Comparison of ENCODE assay signal across 17 cellular contexts in genomic region chr10:79898597-79899325, GRCh38. TPM values are rescaled to one million over a fixed set of nuclear protein-coding genes. Genes with fewer than 3 reads are reported as not detected.
DNase-seq lines count a peak whose midpoint lies in the region; FAIRE-seq and TF ChIP-seq lines count a peak whose summit lies in the region.
"Had no signal": no experiment of that assay in that cellular context is flagged by ENCODE, and none has a peak within 500 bp of the region (broad histone marks: within the 10 kb centered on the region; RNA-seq: fewer than 3 reads in every experiment).

No MANE protein-coding gene starts in this region.

- POLR2A ChIA-PET in AG04449 (lab: Yijun Ruan, JAX), result no interaction called here
- POLR2A ChIA-PET in OCI-LY7 (lab: Charles Lee), result no interaction called here

- intact Hi-C loops in OCI-LY7 (cut with micrococcal nuclease; ENCODE audit: unreplicated experiment), result no loop called here

- H4K20me1 ChIP-seq in OCI-LY7 (ENCODE audit: insufficient read depth, low read length), result no peaks in the 10 kb centered on the region
- no peaks in the 10 kb centered on the region for H4K20me1 ChIP-seq in Karpas-422 (ENCODE audit: insufficient read depth, low read depth, low read length)

- TF ChIP-seq CTCF in AG04449 (IDR thresholded peaks at IDR 0.05; ENCODE audit: insufficient read depth, low read length, missing control alignments) (no peak), fibroblast of villous mesenchyme (IDR thresholded peaks at IDR 0.05; ENCODE audit: insufficient read depth, low read depth, low read length) (no peak), OCI-LY7 (conservative IDR thresholded peaks at IDR 0.05; ENCODE audit: low read length) (no peak)

- no peak overlapping the region for H3K9ac ChIP-seq in Karpas-422 (ENCODE audit: low read length)

- H3K9me2 ChIP-seq in OCI-LY7 (ENCODE audit: insufficient read depth, low read length) (no peaks in the 10 kb centered on the region), Karpas-422 (replicated peaks; ENCODE audit: insufficient read depth, low read length) (no peaks in the 10 kb centered on the region)

- FAIRE-seq in TTC549 (lab: Jason Lieb, UNC), result peak; percentile 15

- no TSS peak for BruUV-seq in OCI-LY7 (replicated peaks; lab: Mats Ljungman, UMichigan)

- CTCF ChIA-PET in AG04449 (lab: Yijun Ruan, JAX), result no interaction called here
- CTCF ChIA-PET in OCI-LY7 (lab: Charles Lee; ENCODE audit: unreplicated experiment), result no interaction called here

- H3K4me1 ChIP-seq in OCI-LY7 (ENCODE audit: insufficient read depth, low read length, poor library complexity, severe bottlenecking), result no peaks in the 10 kb centered on the region
- no peaks in the 10 kb centered on the region for H3K4me1 ChIP-seq in Karpas-422 (ENCODE audit: low read length)
- H3K4me1 ChIP-seq: Caco-2, SJSA1 had no signal

- H3K27ac ChIP-seq in OCI-LY7 (ENCODE audit: low read depth, low read length, poor library complexity, severe bottlenecking) (no peak overlapping the region), Karpas-422 (ENCODE audit: low read length) (no peak overlapping the region)
- H3K27ac ChIP-seq: SJSA1 had no signal

- H3K79me2 ChIP-seq in OCI-LY7 (ENCODE audit: insufficient read depth, low read depth, low read length) (no peaks in the 10 kb centered on the region), Karpas-422 (ENCODE audit: low read length) (no peaks in the 10 kb centered on the region)

- H2AFZ ChIP-seq in OCI-LY7 (ENCODE audit: low read length) (no peak overlapping the region), Karpas-422 (ENCODE audit: low read length) (no peak overlapping the region)

- H3K36me3 ChIP-seq in OCI-LY7 (ENCODE audit: insufficient read depth, low read length) (no peaks in the 10 kb centered on the region), Karpas-422 (ENCODE audit: insufficient read depth, low read length) (no peaks in the 10 kb centered on the region)
- H3K36me3 ChIP-seq: SJSA1 had no signal

- DNase-seq in AG04449 (ENCODE audit: low read depth, low spot score) (peak; percentile 33), GM04503 (ENCODE audit: low read depth) (peak; percentile 51), fibroblast of villous mesenchyme (ENCODE audit: low read depth) (peak; percentile 69), OCI-LY7 (ENCODE audit: low spot score) (no peak), Karpas-422 (no peak)
- no peak for DNase-seq in stimulated activated CD4-positive, alpha-beta T cell treated with anti-CD3 and anti-CD28 coated beads, Interleukin-15, amount 100 ng/mL, for 24 hours
- DNase-seq in stimulated activated CD4-positive, alpha-beta T cell treated with anti-CD3 and anti-CD28 coated beads, Interleukin-4, amount 100 ng/mL, for 4 hours, result no peak
- DNase-seq: Caco-2; CD4-positive, CD25-positive, alpha-beta regulatory T cell; Kasumi-1; NCI-H187 treated with DMSO at 0.1 percent for 48 hours; NCI-H526 treated with DMSO at 0.1 percent for 48 hours had no signal

- H3K4me2 ChIP-seq in OCI-LY7 (ENCODE audit: low read length) (no peak overlapping the region), Karpas-422 (ENCODE audit: low read depth, low read length, poor library complexity, severe bottlenecking) (no peak overlapping the region)

- no peaks in the 10 kb centered on the region for H3K27me3 ChIP-seq in Karpas-422 (ENCODE audit: low read length)
- H3K27me3 ChIP-seq: SJSA1 had no signal

- H3K4me3 ChIP-seq in AG04449 (ENCODE audit: low read depth, low read length), result no peak overlapping the region
- no peak overlapping the region for H3K4me3 ChIP-seq in fibroblast of villous mesenchyme (ENCODE audit: low read depth, low read length)
- H3K4me3 ChIP-seq in OCI-LY7 (ENCODE audit: low read depth, low read length, poor library complexity, severe bottlenecking), result no peak overlapping the region
- no peak overlapping the region for H3K4me3 ChIP-seq in Karpas-422 (ENCODE audit: low read length)
- H3K4me3 ChIP-seq: GM12878, SJSA1 had no signal

- H3K9me3 ChIP-seq in OCI-LY7 (ENCODE audit: low read length) (no peaks in the 10 kb centered on the region), Karpas-422 (ENCODE audit: low read length) (no peaks in the 10 kb centered on the region)
- H3K9me3 ChIP-seq: Caco-2, SJSA1 had no signal

RNA-seq across cellular contexts. Expression of gene SFTPD, which starts 50.1 kb away (rescaled TPM):
- total RNA-seq in fibroblast of villous mesenchyme (not detected in 2 replicates), OCI-LY7 (2022) (not detected in 2 replicates)
- not detected in 2 replicates for total RNA-seq in OCI-LY7 (2014; rRNA removed; shearing (Covaris generic))
- not detected in 2 replicates for total RNA-seq in Karpas-422 (2014; rRNA removed; shearing (Covaris generic); ENCODE audit: low replicate concordance)
- total RNA-seq: A172; CD4-positive, CD25-positive, alpha-beta regulatory T cell; H4 had no signal

Comparison
In these comparisons a context has a peak if more than half of its experiments do, and no peak if none do; other contexts are left out.
1. DNase-seq: peak in AG04449 (single experiment), GM04503 (single experiment) and fibroblast of villous mesenchyme (single experiment); none in stimulated activated CD4-positive, alpha-beta T cell treated with anti-CD3 and anti-CD28 coated beads, Interleukin-15, amount 100 ng/mL, for 24 hours (single experiment), OCI-LY7 (single experiment), stimulated activated CD4-positive, alpha-beta T cell treated with anti-CD3 and anti-CD28 coated beads, Interleukin-4, amount 100 ng/mL, for 4 hours (0 of 2) and Karpas-422 (single experiment).